In genomic region chr7:89332026-89332425, GRCh38 we compare ENCODE assay signal across 26 cellular contexts.
DNase-seq lines count a peak whose midpoint lies in the region; ATAC-seq and TF ChIP-seq lines count a peak whose summit lies in the region.
"Had no signal": no experiment of that assay in that cellular context is flagged by ENCODE, and none has a peak within 500 bp of the region (broad histone marks: within the 10 kb centered on the region; RNA-seq: fewer than 3 reads in every experiment).

No MANE protein-coding gene starts in this region.

- H3K36me3 ChIP-seq in right lobe of liver = no peaks in the 10 kb centered on the region
- H3K36me3 ChIP-seq: BLaER1 treated with 17β-estradiol and CSF1 and Interleukin-3, amounts not matched to agents 10 nM and 100 nM; Peyer's patch had no signal

- peak; percentile 4 for DNase-seq in AG10803 (ENCODE audit: low read depth)
- DNase-seq in HT1080 (ENCODE audit: low read depth) = peak; percentile 5
- DNase-seq in choroid plexus epithelial cell (ENCODE audit: low read depth) = peak; percentile 4
- peak; percentile 0 for DNase-seq in iris pigment epithelial cell (ENCODE audit: low read depth)
- DNase-seq in dedifferentiated amniotic fluid mesenchymal stem cell (ENCODE audit: extremely low spot score) = no peak
- DNase-seq in right lobe of liver = no peak
- DNase-seq in HPDE6-E6E7 (ENCODE audit: extremely low spot score) = no peak
- DNase-seq: AML-193; CD4-positive, alpha-beta T cell; DMS53; H7; MM.1S; NCI-H1048; NCI-H1417; NCI-H1694; NCI-H2081; NCI-H2227 treated with DMSO at 0.1 percent for 48 hours; NCI-H510A; NCI-H69; Peyer's patch; SIG-M5 had no signal

- no peaks in the 10 kb centered on the region for H3K27me3 ChIP-seq in right lobe of liver
- H3K27me3 ChIP-seq: BLaER1 treated with 17β-estradiol and CSF1 and Interleukin-3, amounts not matched to agents 10 nM and 100 nM; Peyer's patch had no signal

- 5% methylated on average over 1 of the region's 1 CpG for WGBS in right lobe of liver (ENCODE audit: insufficient coverage, low coverage, low lambda C conversion rate, missing lambda C conversion rate)

- H3K9me3 ChIP-seq in right lobe of liver = no peaks in the 10 kb centered on the region
- H3K9me3 ChIP-seq: BLaER1 treated with 17β-estradiol and CSF1 and Interleukin-3, amounts not matched to agents 10 nM and 100 nM; Peyer's patch had no signal

- TF ChIP-seq POLR2A in right lobe of liver (IDR thresholded peaks at IDR 0.05) = no peak

- ATAC-seq in right lobe of liver = no peak
- no peak for ATAC-seq in GM18519 (IDR thresholded peaks at IDR 0.05; ENCODE audit: low FRiP score, unreplicated experiment)
- ATAC-seq: GM12878 had no signal

- TF ChIP-seq CTCF in AG10803 (conservative IDR thresholded peaks at IDR 0.05; ENCODE audit: low read length) (no peak), choroid plexus epithelial cell (conservative IDR thresholded peaks at IDR 0.05; ENCODE audit: low read depth, low read length) (no peak), right lobe of liver (IDR thresholded peaks at IDR 0.05) (no peak)

- H3K27ac ChIP-seq in right lobe of liver = no peak overlapping the region
- H3K27ac ChIP-seq: BLaER1 treated with 17β-estradiol and CSF1 and Interleukin-3, amounts not matched to agents 10 nM and 100 nM; KMS-11; Peyer's patch; SK-N-MC had no signal

- H3K4me3 ChIP-seq in AG10803 (ENCODE audit: low read length) (no peak overlapping the region), choroid plexus epithelial cell (ENCODE audit: low read depth, low read length) (no peak overlapping the region), right lobe of liver (no peak overlapping the region)
- H3K4me3 ChIP-seq: BLaER1 treated with 17β-estradiol and CSF1 and Interleukin-3, amounts not matched to agents 10 nM and 100 nM; GM12878; Peyer's patch; SK-N-MC had no signal

- H3K4me1 ChIP-seq in right lobe of liver = no peaks in the 10 kb centered on the region
- H3K4me1 ChIP-seq: BLaER1 treated with 17β-estradiol and CSF1 and Interleukin-3, amounts not matched to agents 10 nM and 100 nM; Peyer's patch had no signal

- intact Hi-C loops in right lobe of liver (cut with DNase I) = no loop called here

Comparison
In these comparisons a context has a peak if more than half of its experiments do, and no peak if none do; other contexts are left out.
1. DNase-seq: peak in AG10803 (single experiment), HT1080 (single experiment), choroid plexus epithelial cell (single experiment) and iris pigment epithelial cell (single experiment); none in dedifferentiated amniotic fluid mesenchymal stem cell (single experiment), right lobe of liver (0 of 3) and HPDE6-E6E7 (single experiment).